Comparison of ENCODE assay signal across 1 cellular context in the genomic region with DNA sequence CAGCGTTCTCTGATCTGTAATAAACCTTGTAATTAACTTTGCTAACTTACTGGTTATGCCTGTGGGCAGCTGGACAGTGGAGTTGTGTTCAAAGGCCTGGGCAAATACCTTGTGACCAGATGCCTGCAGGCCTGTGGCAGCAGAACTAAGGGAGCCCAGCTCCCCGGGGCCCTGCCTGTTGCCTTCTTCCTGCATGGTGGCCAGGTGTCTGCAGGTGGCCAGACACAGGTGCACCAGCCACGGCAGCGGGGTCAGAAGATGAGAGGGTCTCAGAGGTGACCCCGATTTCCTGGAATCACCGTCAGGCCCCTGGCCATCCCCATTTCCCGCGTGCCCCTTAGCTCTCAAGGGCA.
TF ChIP-seq lines count a peak whose summit lies in the region.

No MANE protein-coding gene starts in this region.

TF ChIP-seq in HepG2, 621 proteins besides CTCF, POLR2A, EP300 and RAD21 (continued from another document):
- TF ChIP-seq, protein P1, sequence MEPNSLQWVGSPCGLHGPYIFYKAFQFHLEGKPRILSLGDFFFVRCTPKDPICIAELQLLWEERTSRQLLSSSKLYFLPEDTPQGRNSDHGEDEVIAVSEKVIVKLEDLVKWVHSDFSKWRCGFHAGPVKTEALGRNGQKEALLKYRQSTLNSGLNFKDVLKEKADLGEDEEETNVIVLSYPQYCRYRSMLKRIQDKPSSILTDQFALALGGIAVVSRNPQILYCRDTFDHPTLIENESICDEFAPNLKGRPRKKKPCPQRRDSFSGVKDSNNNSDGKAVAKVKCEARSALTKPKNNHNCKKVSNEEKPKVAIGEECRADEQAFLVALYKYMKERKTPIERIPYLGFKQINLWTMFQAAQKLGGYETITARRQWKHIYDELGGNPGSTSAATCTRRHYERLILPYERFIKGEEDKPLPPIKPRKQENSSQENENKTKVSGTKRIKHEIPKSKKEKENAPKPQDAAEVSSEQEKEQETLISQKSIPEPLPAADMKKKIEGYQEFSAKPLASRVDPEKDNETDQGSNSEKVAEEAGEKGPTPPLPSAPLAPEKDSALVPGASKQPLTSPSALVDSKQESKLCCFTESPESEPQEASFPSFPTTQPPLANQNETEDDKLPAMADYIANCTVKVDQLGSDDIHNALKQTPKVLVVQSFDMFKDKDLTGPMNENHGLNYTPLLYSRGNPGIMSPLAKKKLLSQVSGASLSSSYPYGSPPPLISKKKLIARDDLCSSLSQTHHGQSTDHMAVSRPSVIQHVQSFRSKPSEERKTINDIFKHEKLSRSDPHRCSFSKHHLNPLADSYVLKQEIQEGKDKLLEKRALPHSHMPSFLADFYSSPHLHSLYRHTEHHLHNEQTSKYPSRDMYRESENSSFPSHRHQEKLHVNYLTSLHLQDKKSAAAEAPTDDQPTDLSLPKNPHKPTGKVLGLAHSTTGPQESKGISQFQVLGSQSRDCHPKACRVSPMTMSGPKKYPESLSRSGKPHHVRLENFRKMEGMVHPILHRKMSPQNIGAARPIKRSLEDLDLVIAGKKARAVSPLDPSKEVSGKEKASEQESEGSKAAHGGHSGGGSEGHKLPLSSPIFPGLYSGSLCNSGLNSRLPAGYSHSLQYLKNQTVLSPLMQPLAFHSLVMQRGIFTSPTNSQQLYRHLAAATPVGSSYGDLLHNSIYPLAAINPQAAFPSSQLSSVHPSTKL (CRISPR knock-in tag; IDR thresholded peaks at IDR 0.05) = no peak
- no peak for TF ChIP-seq ZSCAN30 (CRISPR knock-in tag; IDR thresholded peaks at IDR 0.05)
- TF ChIP-seq KLF16 (CRISPR knock-in tag; IDR thresholded peaks at IDR 0.05) = no peak
- TF ChIP-seq, protein P2, sequence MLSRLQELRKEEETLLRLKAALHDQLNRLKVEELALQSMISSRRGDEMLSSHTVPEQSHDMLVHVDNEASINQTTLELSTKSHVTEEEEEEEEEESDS (CRISPR knock-in tag; IDR thresholded peaks at IDR 0.05; ENCODE audit: borderline replicate concordance) = no peak
- no peak for TF ChIP-seq SYNCRIP (IDR thresholded peaks at IDR 0.05; ENCODE audit: insufficient read depth, low read depth, low read length)
- TF ChIP-seq ZNF335 (CRISPR knock-in tag; IDR thresholded peaks at IDR 0.05) = no peak
- no peak for TF ChIP-seq ARNTL (CRISPR knock-in tag; IDR thresholded peaks at IDR 0.05)
- no peak for TF ChIP-seq ARNT (IDR thresholded peaks at IDR 0.05)
- no peak for TF ChIP-seq CBX1 (IDR thresholded peaks at IDR 0.05; ENCODE audit: low read depth)
- TF ChIP-seq ZNF24 (IDR thresholded peaks at IDR 0.05) = no peak
- no peak for TF ChIP-seq RFX3 (CRISPR knock-in tag; IDR thresholded peaks at IDR 0.05)
- no peak for TF ChIP-seq ZBTB3 (CRISPR knock-in tag; IDR thresholded peaks at IDR 0.05; ENCODE audit: borderline replicate concordance, low read depth)
